Comparison of ENCODE assay signal across 1 cellular context in the genomic region with DNA sequence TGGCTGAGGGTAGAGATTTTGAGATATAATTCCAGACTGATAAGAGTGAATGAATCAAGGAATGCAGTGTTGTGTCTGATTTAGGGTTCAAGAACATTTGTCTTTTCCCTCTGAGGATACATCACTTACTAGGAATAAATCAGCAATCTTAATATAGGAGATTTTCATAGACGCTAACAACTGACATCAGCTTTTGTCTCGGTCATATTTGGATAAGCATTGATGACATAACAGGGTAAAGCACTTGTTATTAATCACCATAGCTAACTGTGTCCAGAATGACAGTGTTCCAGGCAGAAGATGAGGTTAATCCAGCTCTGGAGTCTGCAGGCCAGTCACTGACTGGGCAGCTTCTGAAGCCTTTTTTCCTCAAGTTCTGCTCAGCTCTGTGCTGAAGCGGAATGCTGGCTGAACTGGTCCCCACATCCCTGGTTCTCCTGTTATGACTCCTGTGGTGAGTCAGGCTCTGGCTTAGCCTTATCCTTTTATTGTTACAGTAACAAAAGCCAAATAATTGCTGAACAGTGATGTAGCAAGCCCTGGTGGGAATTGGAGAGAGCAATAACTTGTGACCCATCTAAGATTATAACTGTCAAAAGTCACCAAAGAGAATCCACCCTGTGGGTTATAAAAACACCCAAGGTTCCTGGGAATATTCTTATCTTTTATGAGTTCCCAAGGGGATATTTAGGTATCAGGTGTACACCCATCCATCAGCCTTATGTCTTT.
TF ChIP-seq lines count a peak whose summit lies in the region.

No MANE protein-coding gene starts in this region.

TF ChIP-seq in GM12878, 131 proteins besides CTCF, POLR2A, EP300 and RAD21 (continued from another document):
- TF ChIP-seq, protein P1, sequence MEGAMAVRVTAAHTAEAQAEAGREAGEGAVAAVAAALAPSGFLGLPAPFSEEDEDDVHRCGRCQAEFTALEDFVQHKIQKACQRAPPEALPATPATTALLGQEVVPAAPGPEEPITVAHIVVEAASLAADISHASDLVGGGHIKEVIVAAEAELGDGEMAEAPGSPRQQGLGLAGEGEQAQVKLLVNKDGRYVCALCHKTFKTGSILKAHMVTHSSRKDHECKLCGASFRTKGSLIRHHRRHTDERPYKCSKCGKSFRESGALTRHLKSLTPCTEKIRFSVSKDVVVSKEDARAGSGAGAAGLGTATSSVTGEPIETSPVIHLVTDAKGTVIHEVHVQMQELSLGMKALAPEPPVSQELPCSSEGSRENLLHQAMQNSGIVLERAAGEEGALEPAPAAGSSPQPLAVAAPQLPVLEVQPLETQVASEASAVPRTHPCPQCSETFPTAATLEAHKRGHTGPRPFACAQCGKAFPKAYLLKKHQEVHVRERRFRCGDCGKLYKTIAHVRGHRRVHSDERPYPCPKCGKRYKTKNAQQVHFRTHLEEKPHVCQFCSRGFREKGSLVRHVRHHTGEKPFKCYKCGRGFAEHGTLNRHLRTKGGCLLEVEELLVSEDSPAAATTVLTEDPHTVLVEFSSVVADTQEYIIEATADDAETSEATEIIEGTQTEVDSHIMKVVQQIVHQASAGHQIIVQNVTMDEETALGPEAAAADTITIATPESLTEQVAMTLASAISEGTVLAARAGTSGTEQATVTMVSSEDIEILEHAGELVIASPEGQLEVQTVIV (IDR thresholded peaks at IDR 0.05; ENCODE audit: borderline replicate concordance, partially characterized antibody), result no peak
- TF ChIP-seq PML (IDR thresholded peaks at IDR 0.05; ENCODE audit: low read length) (no peak), KAT2A (conservative IDR thresholded peaks at IDR 0.05; ENCODE audit: control insufficient read depth, low read depth, low read length) (no peak), ATF7 (IDR thresholded peaks at IDR 0.05; ENCODE audit: low read depth) (peak; percentile 54; the same call in 1 of the 2 replicates), ZNF207 (IDR thresholded peaks at IDR 0.05; ENCODE audit: borderline replicate concordance) (no peak), IRF4 (IDR thresholded peaks at IDR 0.05; ENCODE audit: low read depth, low read length) (0 out of 2 replicates have a peak, but pooled peaks have one; percentile 37), WRNIP1 (IDR thresholded peaks at IDR 0.05; ENCODE audit: borderline replicate concordance, low read depth, low read length) (no peak), BHLHE40 (IDR thresholded peaks at IDR 0.05; ENCODE audit: borderline replicate concordance in 1 of 2, low read depth in 2 of 2, low read length in 1 of 2) (no peak), NFIC (IDR thresholded peaks at IDR 0.05; ENCODE audit: low read depth, low read length) (no peak), MEF2B (IDR thresholded peaks at IDR 0.05; ENCODE audit: partially characterized antibody, poor library complexity, severe bottlenecking) (peak; percentile 84), E2F8 (IDR thresholded peaks at IDR 0.05; ENCODE audit: low read depth, partially characterized antibody) (no peak), ESRRA (IDR thresholded peaks at IDR 0.05; ENCODE audit: low read length) (no peak), YY1 (IDR thresholded peaks at IDR 0.05; ENCODE audit: low read depth, low read length) (no peak), ASH2L (IDR thresholded peaks at IDR 0.05; ENCODE audit: borderline replicate concordance, low read depth) (no peak), RAD51 (IDR thresholded peaks at IDR 0.05) (no peak), FOXK2 (IDR thresholded peaks at IDR 0.05) (no peak), POLR2AphosphoS2 (IDR thresholded peaks at IDR 0.05; ENCODE audit: low read depth, low read length) (no peak), IKZF2 (IDR thresholded peaks at IDR 0.05) (peak in 1 of 2 experiments; percentile 5; a peak in 2 of 4 replicates), HDGF (IDR thresholded peaks at IDR 0.05) (no peak), CREB1 (IDR thresholded peaks at IDR 0.05; ENCODE audit: low read depth) (no peak), RFX5 (IDR thresholded peaks at IDR 0.05; ENCODE audit: low read depth, low read length) (no peak), TCF3 (IDR thresholded peaks at IDR 0.05; ENCODE audit: borderline replicate concordance, insufficient read depth, low read depth, low read length) (no peak), MXI1 (IDR thresholded peaks at IDR 0.05; ENCODE audit: low read depth, low read length) (no peak), CHD1 (IDR thresholded peaks at IDR 0.05; ENCODE audit: low read depth, low read length) (no peak), YBX1 (IDR thresholded peaks at IDR 0.05) (no peak), EGR1 (IDR thresholded peaks at IDR 0.05; ENCODE audit: borderline replicate concordance in 1 of 2, low read depth in 2 of 2, low read length in 2 of 2) (no peak), POU2F2 (IDR thresholded peaks at IDR 0.05; ENCODE audit: borderline replicate concordance, low read depth, low read length) (no peak), CBX5 (IDR thresholded peaks at IDR 0.05; ENCODE audit: low read depth) (no peak), HCFC1 (IDR thresholded peaks at IDR 0.05; ENCODE audit: low read length) (no peak), BCL11A (IDR thresholded peaks at IDR 0.05; ENCODE audit: low read depth, low read length) (no peak), TCF7 (IDR thresholded peaks at IDR 0.05; ENCODE audit: borderline replicate concordance) (no peak), SMARCA5 (IDR thresholded peaks at IDR 0.05) (peak; percentile 8; the same call in 1 of the 2 replicates), HSF1 (IDR thresholded peaks at IDR 0.05; ENCODE audit: low read depth, low read length) (no peak)
- TF ChIP-seq, protein P2, sequence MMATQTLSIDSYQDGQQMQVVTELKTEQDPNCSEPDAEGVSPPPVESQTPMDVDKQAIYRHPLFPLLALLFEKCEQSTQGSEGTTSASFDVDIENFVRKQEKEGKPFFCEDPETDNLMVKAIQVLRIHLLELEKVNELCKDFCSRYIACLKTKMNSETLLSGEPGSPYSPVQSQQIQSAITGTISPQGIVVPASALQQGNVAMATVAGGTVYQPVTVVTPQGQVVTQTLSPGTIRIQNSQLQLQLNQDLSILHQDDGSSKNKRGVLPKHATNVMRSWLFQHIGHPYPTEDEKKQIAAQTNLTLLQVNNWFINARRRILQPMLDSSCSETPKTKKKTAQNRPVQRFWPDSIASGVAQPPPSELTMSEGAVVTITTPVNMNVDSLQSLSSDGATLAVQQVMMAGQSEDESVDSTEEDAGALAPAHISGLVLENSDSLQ (IDR thresholded peaks at IDR 0.05), result no peak
- TF ChIP-seq, protein P3, sequence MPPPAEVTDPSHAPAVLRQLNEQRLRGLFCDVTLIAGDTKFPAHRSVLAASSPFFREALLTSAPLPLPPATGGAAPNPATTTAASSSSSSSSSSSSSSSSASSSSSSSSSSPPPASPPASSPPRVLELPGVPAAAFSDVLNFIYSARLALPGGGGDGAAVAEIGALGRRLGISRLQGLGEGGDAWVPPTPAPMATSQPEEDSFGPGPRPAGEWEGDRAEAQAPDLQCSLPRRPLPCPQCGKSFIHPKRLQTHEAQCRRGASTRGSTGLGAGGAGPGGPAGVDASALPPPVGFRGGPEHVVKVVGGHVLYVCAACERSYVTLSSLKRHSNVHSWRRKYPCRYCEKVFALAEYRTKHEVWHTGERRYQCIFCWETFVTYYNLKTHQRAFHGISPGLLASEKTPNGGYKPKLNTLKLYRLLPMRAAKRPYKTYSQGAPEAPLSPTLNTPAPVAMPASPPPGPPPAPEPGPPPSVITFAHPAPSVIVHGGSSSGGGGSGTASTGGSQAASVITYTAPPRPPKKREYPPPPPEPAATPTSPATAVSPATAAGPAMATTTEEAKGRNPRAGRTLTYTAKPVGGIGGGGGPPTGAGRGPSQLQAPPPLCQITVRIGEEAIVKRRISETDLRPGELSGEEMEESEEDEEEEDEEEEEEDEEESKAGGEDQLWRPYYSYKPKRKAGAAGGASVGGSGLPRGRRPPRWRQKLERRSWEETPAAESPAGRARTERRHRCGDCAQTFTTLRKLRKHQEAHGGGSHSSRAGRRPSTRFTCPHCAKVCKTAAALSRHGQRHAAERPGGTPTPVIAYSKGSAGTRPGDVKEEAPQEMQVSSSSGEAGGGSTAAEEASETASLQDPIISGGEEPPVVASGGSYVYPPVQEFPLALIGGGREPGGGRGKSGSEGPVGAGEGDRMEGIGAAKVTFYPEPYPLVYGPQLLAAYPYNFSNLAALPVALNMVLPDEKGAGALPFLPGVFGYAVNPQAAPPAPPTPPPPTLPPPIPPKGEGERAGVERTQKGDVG (CRISPR knock-in tag; IDR thresholded peaks at IDR 0.05), result no peak
- TF ChIP-seq, protein P4, sequence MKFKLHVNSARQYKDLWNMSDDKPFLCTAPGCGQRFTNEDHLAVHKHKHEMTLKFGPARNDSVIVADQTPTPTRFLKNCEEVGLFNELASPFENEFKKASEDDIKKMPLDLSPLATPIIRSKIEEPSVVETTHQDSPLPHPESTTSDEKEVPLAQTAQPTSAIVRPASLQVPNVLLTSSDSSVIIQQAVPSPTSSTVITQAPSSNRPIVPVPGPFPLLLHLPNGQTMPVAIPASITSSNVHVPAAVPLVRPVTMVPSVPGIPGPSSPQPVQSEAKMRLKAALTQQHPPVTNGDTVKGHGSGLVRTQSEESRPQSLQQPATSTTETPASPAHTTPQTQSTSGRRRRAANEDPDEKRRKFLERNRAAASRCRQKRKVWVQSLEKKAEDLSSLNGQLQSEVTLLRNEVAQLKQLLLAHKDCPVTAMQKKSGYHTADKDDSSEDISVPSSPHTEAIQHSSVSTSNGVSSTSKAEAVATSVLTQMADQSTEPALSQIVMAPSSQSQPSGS (IDR thresholded peaks at IDR 0.05; ENCODE audit: low read length), result no peak
- TF ChIP-seq, protein P5, sequence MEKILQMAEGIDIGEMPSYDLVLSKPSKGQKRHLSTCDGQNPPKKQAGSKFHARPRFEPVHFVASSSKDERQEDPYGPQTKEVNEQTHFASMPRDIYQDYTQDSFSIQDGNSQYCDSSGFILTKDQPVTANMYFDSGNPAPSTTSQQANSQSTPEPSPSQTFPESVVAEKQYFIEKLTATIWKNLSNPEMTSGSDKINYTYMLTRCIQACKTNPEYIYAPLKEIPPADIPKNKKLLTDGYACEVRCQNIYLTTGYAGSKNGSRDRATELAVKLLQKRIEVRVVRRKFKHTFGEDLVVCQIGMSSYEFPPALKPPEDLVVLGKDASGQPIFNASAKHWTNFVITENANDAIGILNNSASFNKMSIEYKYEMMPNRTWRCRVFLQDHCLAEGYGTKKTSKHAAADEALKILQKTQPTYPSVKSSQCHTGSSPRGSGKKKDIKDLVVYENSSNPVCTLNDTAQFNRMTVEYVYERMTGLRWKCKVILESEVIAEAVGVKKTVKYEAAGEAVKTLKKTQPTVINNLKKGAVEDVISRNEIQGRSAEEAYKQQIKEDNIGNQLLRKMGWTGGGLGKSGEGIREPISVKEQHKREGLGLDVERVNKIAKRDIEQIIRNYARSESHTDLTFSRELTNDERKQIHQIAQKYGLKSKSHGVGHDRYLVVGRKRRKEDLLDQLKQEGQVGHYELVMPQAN (conservative IDR thresholded peaks at IDR 0.05), result no peak
TF ChIP-seq in GM12878: peak in this region for 6.
